Comparison of ENCODE assay signal across 9 cellular contexts in the genomic region with DNA sequence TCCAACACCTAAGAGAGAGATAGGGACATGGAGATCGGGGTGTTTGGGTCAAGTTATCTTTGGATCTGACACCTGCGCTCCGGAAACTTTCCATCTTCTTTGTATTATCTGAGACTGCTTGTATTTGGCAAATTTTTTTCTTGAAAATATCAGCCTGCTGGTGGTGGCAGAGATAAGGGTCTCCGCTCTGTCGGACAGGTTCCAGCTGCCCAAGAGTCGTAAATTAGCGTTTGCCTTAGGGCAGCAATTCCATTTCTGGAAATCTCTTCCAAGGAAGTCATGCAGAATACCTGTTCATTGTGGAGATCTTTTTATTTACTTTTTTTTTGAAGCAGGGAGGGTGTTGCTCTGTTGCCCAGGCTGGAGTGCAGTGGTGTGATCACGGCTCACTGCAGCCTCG. TPM values are rescaled to one million over a fixed set of nuclear protein-coding genes. Genes with fewer than 3 reads are reported as not detected.
DNase-seq lines count a peak whose midpoint lies in the region; ATAC-seq, FAIRE-seq and TF ChIP-seq lines count a peak whose summit lies in the region.
"Had no signal": no experiment of that assay in that cellular context is flagged by ENCODE, and none has a peak within 500 bp of the region (broad histone marks: within the 10 kb centered on the region; RNA-seq: fewer than 3 reads in every experiment).

No MANE protein-coding gene starts in this region.

- H4K5ac ChIP-seq in H1 (ENCODE audit: insufficient read length, low read depth, low read length) = no peak overlapping the region

- H3K4me3 ChIP-seq in Caco-2 (ENCODE audit: low read depth, low read length) (peak overlapping the region; percentile 64), OCI-LY3 (ENCODE audit: low read length) (peak overlapping the region; percentile 77), H1 (ENCODE audit: extremely low read depth in 1 of 4, insufficient read depth in 2 of 4, low read depth in 3 of 4, low read length in 4 of 4) (peak overlapping the region; percentile 40 to 79 (median 49); a peak in 7 of 8 replicates), WERI-Rb-1 (ENCODE audit: low read depth, low read length) (no peak overlapping the region)

- H2AK5ac ChIP-seq in H1 (ENCODE audit: low read depth, low read length) = no peak overlapping the region

- H3K79me2 ChIP-seq in OCI-LY3 (ENCODE audit: low read length) (no peaks in the 10 kb centered on the region), H1 (ENCODE audit: control insufficient read depth in 1 of 2, insufficient read depth in 2 of 2, low read length in 2 of 2) (peaks cover 5 to 29% of the 10 kb centered on the region in 2 experiments)

- no peaks in the 10 kb centered on the region for H3K4me1 Mint-ChIP-seq in Caco-2 (ENCODE audit: low read depth, unreplicated experiment)
- peaks cover 8% of the 10 kb centered on the region for H3K4me1 Mint-ChIP-seq in neural crest cell

- H4K20me1 ChIP-seq in OCI-LY3 (ENCODE audit: insufficient read depth, low read length) = no peaks in the 10 kb centered on the region
- peaks cover 0 to 2% of the 10 kb centered on the region in 2 experiments for H4K20me1 ChIP-seq in H1 (replicated peaks in 1 of 2; ENCODE audit: control insufficient read depth in 1 of 2, insufficient read depth in 2 of 2, low read length in 2 of 2)

- 0 out of 2 replicates have a peak overlapping the region, but pooled peaks have one; percentile 16 for H3K9ac ChIP-seq in OCI-LY3 (ENCODE audit: low read length)
- H3K9ac ChIP-seq in H1 (replicated peaks in 1 of 4; ENCODE audit: extremely low read depth in 1 of 4, low read depth in 3 of 4, low read length in 3 of 4) = no peak overlapping the region

- intact Hi-C loops in Caco-2 (cut with micrococcal nuclease; ENCODE audit: unreplicated experiment) = loop anchor here (2.0 kb wide), 2 partner anchors 16 to 18 kb away; no protein-coding TSS in a partner anchor

- H3K27me3 Mint-ChIP-seq in Caco-2 (ENCODE audit: insufficient read depth, unreplicated experiment) (no peaks in the 10 kb centered on the region), neural crest cell (ENCODE audit: low read depth) (peaks cover 7% of the 10 kb centered on the region)

- H3K23me2 ChIP-seq in H1 (ENCODE audit: low read depth, low read length) = peaks cover 5% of the 10 kb centered on the region; the same call in 1 of the 2 replicates

- H2BK12ac ChIP-seq in H1 (ENCODE audit: low read depth, low read length) = peak overlapping the region; percentile 27; the same call in 1 of the 2 replicates

- no peak for TF ChIP-seq EP300 in H1 (IDR thresholded peaks at IDR 0.05; ENCODE audit: borderline replicate concordance in 1 of 2, low read depth in 2 of 2, low read length in 2 of 2)

- TF ChIP-seq RAD21 in H1 (IDR thresholded peaks at IDR 0.05 in 1 of 2, conservative IDR thresholded peaks at IDR 0.05 in 1 of 2; ENCODE audit: low read depth in 2 of 2, low read length in 2 of 2) = no peak

- H3K9me3 Mint-ChIP-seq in Caco-2 (ENCODE audit: unreplicated experiment) = no peaks in the 10 kb centered on the region
- H3K9me3 Mint-ChIP-seq in neural crest cell = no peaks in the 10 kb centered on the region

- no peak for TF ChIP-seq CTCF in Caco-2 (IDR thresholded peaks at IDR 0.05; ENCODE audit: insufficient read depth in 1 of 2, low read depth in 1 of 2, low read length in 1 of 2, severe bottlenecking in 1 of 2, unreplicated experiment in 1 of 2)
- TF ChIP-seq CTCF in OCI-LY3 (IDR thresholded peaks at IDR 0.05; ENCODE audit: low read depth, low read length) = no peak
- no peak for TF ChIP-seq CTCF in H1 (IDR thresholded peaks at IDR 0.05; ENCODE audit: control extremely low read depth in 1 of 3, insufficient read depth in 1 of 3, low read depth in 1 of 3, low read length in 3 of 3)
- TF ChIP-seq CTCF in neural crest cell (conservative IDR thresholded peaks at IDR 0.05) = no peak
- no peak for TF ChIP-seq CTCF in WERI-Rb-1 (IDR thresholded peaks at IDR 0.05; ENCODE audit: low read depth, low read length)

- no peak overlapping the region for H3K56ac ChIP-seq in H1 (replicated peaks; ENCODE audit: insufficient read length, low read depth, low read length)

- H3K4me1 ChIP-seq in Caco-2 = peaks cover 9% of the 10 kb centered on the region
- H3K4me1 ChIP-seq in OCI-LY3 (ENCODE audit: low read length) = peaks cover 18% of the 10 kb centered on the region
- peaks cover 4 to 14% (median 8%) of the 10 kb centered on the region in 4 experiments for H3K4me1 ChIP-seq in H1 (replicated peaks in 1 of 4; ENCODE audit: control insufficient read depth in 3 of 4, insufficient read depth in 4 of 4, low read length in 3 of 4)

- no peak overlapping the region for H3K14ac ChIP-seq in H1 (ENCODE audit: insufficient read length)

- no peak overlapping the region for H3K4ac ChIP-seq in H1 (replicated peaks; ENCODE audit: insufficient read length, low read depth, low read length)

- WGBS in H1 (ENCODE audit: extremely low coverage in 1 of 2, insufficient coverage in 1 of 2, insufficient read length in 1 of 2, insufficient replicate concordance in 2 of 2, low coverage in 1 of 2, low lambda C conversion rate in 2 of 2, missing lambda C conversion rate in 1 of 2), 2 experiments = 90% methylated on average over 9 of the region's 9 CpGs; no CpG with 5 or more reads in 1 of the 2 experiments

- TSS peak; percentile 82 for BruUV-seq in Caco-2 (replicated peaks; lab: Mats Ljungman, UMichigan)

- no peak for FAIRE-seq in H1 (lab: Jason Lieb, UNC)

- no peak overlapping the region for H2BK5ac ChIP-seq in H1 (ENCODE audit: low read depth, low read length)

- H4K91ac ChIP-seq in H1 (replicated peaks; ENCODE audit: insufficient read length, low read length) = no peak overlapping the region

- H3K27me3 ChIP-seq in Caco-2 (replicated peaks; ENCODE audit: control insufficient read depth, insufficient read depth, low read length) (no peaks in the 10 kb centered on the region), OCI-LY3 (ENCODE audit: low read depth, low read length) (peaks cover 9% of the 10 kb centered on the region; the same call in 1 of the 2 replicates), H1 (replicated peaks in 1 of 4; ENCODE audit: control insufficient read depth in 3 of 4, extremely low read depth in 1 of 4, insufficient read depth in 3 of 4, low read length in 3 of 4) (no peaks in the 10 kb centered on the region), WERI-Rb-1 (ENCODE audit: insufficient read depth, low read depth, severe bottlenecking) (no peaks in the 10 kb centered on the region)

- TF ChIP-seq POLR2A in H1 (IDR thresholded peaks at IDR 0.05; ENCODE audit: control extremely low read depth in 1 of 2, low read depth in 2 of 2, low read length in 2 of 2) = no peak

- H3K36me3 ChIP-seq in Caco-2 (ENCODE audit: control insufficient read depth, insufficient read depth, low read length) (no peaks in the 10 kb centered on the region), OCI-LY3 (replicated peaks; ENCODE audit: low read depth, low read length) (no peaks in the 10 kb centered on the region), H1 (ENCODE audit: control insufficient read depth in 2 of 4, insufficient read depth in 4 of 4, low read length in 3 of 4) (peaks cover 0 to 3% (median 0%) of the 10 kb centered on the region in 4 experiments; a peak in 1 of 8 replicates), WERI-Rb-1 (no peaks in the 10 kb centered on the region)

- peak overlapping the region; percentile 88 for H3K4me2 ChIP-seq in OCI-LY3 (ENCODE audit: low read length)
- H3K4me2 ChIP-seq in H1 (ENCODE audit: insufficient read depth in 1 of 2, low read depth in 2 of 2, low read length in 2 of 2) = peak overlapping the region; percentile 58 to 70

- no peak overlapping the region for H3K23ac ChIP-seq in H1 (ENCODE audit: insufficient read length)

- H2BK20ac ChIP-seq in H1 (ENCODE audit: low read length) = no peak overlapping the region

- H3K36me3 Mint-ChIP-seq in Caco-2 (ENCODE audit: insufficient read depth, unreplicated experiment) (no peaks in the 10 kb centered on the region), neural crest cell (ENCODE audit: low read depth) (no peaks in the 10 kb centered on the region)

- POLR2A ChIA-PET in Caco-2 (lab: Charles Lee) (no interaction called here), H1 (lab: Charles Lee; ENCODE audit: partially characterized antibody) (interaction anchor here (0.6 to 7.9 kb wide), 14 partner anchors 11 to 294 kb away, joined by 3 to 84 read pairs (median 4); partner anchors contain the start of gene CSNK1E)

- H2AFZ ChIP-seq in OCI-LY3 (ENCODE audit: low read depth, low read length) = peak overlapping the region; percentile 48; the same call in 1 of the 2 replicates
- H2AFZ ChIP-seq in H1 (ENCODE audit: low read length) = no peak overlapping the region

- no peaks in the 10 kb centered on the region for H3K9me3 ChIP-seq in Caco-2
- H3K9me3 ChIP-seq in OCI-LY3 (ENCODE audit: insufficient read depth, low read length) = no peaks in the 10 kb centered on the region
- no peaks in the 10 kb centered on the region for H3K9me3 ChIP-seq in H1 (ENCODE audit: insufficient read depth in 2 of 2, low read depth in 1 of 2, low read length in 1 of 2)
- no peaks in the 10 kb centered on the region for H3K9me3 ChIP-seq in WERI-Rb-1 (ENCODE audit: severe bottlenecking)

- H2BK120ac ChIP-seq in H1 (replicated peaks; ENCODE audit: low read depth, low read length) = no peak overlapping the region

- no peak for ATAC-seq in HG02759 (IDR thresholded peaks at IDR 0.05; ENCODE audit: unreplicated experiment)

- H3K27ac ChIP-seq in OCI-LY3 (ENCODE audit: low read length) (no peak overlapping the region), H1 (ENCODE audit: low read depth, low read length) (no peak overlapping the region), WERI-Rb-1 (no peak overlapping the region)

- H3K4me3 Mint-ChIP-seq in Caco-2 (ENCODE audit: unreplicated experiment) (peak overlapping the region; percentile 63), neural crest cell (peak overlapping the region; percentile 46)

- DNase-seq in Caco-2 (peak in 1 of 2 experiments; percentile 30), H1 (ENCODE audit: low read depth in 1 of 2, low spot score in 2 of 2) (no peak), neural crest cell (ENCODE audit: low read depth, low spot score) (no peak), WERI-Rb-1 (no peak), NCI-H1417 treated with DMSO at 0.1 percent for 48 hours (lab: John Stamatoyannopoulos, UW) (no peak), NCI-H2029 treated with DMSO at 0.1 percent for 48 hours (lab: John Stamatoyannopoulos, UW) (no peak)
- DNase-seq: NCI-H524 treated with DMSO at 0.1 percent for 48 hours had no signal

- H3K18ac ChIP-seq in H1 (ENCODE audit: extremely low read depth, low read length) = peak overlapping the region; percentile 60

- CTCF ChIA-PET in Caco-2 (lab: Charles Lee) = no interaction called here
- CTCF ChIA-PET in H1 (lab: Charles Lee; ENCODE audit: partially characterized antibody) = interaction anchor here (1.1 to 1.6 kb wide), 4 partner anchors 18 to 233 kb away, joined by 3 to 6 read pairs (median 4); no protein-coding TSS in a partner anchor

- no peak overlapping the region for H4K8ac ChIP-seq in H1 (ENCODE audit: extremely low read depth, insufficient read depth, low read length)

- peak overlapping the region; percentile 49 for H3K27ac Mint-ChIP-seq in Caco-2 (ENCODE audit: unreplicated experiment)
- no peak overlapping the region for H3K27ac Mint-ChIP-seq in neural crest cell (ENCODE audit: unreplicated experiment)

- H2BK15ac ChIP-seq in H1 (ENCODE audit: low read length) = no peak overlapping the region

- peaks cover 14% of the 10 kb centered on the region for H3K79me1 ChIP-seq in H1 (ENCODE audit: low read depth, low read length)

RNA-seq across cellular contexts. Expression of gene CSNK1E, which starts 19.5 kb away (rescaled TPM):
- 129 and 139 TPM in 2 replicates for total RNA-seq in Caco-2 (2022)
- total RNA-seq in H1 (2021; fragmentation: NEBNext Ultra II Directional; extraction: Animal tissue kit (Norgen Biotek cat#: 25700)) = 244 and 247 TPM in 2 replicates
- polyA plus RNA-seq in H1 (2011; rRNA removed) = 263 and 387 TPM in 2 replicates
- 335 TPM for polyA plus RNA-seq in H1 (2011; cell fraction: cytosol; rRNA removed)
- 537 TPM for polyA plus RNA-seq in H1 (2011; cell fraction: nucleus; rRNA removed)
- 185 to 231 TPM (median 213 TPM) in 4 replicates for polyA plus RNA-seq in H1 (2012, experiment 1 of 2)
- 133 TPM for polyA plus RNA-seq in H1 (2012, experiment 2 of 2)
- polyA plus RNA-seq in H1 (2013, experiment 1 of 2) = 177 TPM
- 168 TPM for polyA plus RNA-seq in H1 (2013, experiment 2 of 2)
- polyA minus RNA-seq in H1 (2011; rRNA and poly(A)+ RNA removed) = 183 and 358 TPM in 2 replicates
- polyA minus RNA-seq in H1 (2011; cell fraction: cytosol; rRNA and poly(A)+ RNA removed) = 170 TPM
- 213 TPM for polyA minus RNA-seq in H1 (2011; cell fraction: nucleus; rRNA and poly(A)+ RNA removed)
- 243 and 250 TPM in 2 replicates for total RNA-seq in neural crest cell
